In genomic region chr7:115229401-115230083, GRCh38 we compare ENCODE assay signal across 14 cellular contexts.
DNase-seq lines count a peak whose midpoint lies in the region; TF ChIP-seq lines count a peak whose summit lies in the region.
"Had no signal": no experiment of that assay in that cellular context is flagged by ENCODE, and none has a peak within 500 bp of the region (broad histone marks: within the 10 kb centered on the region; RNA-seq: fewer than 3 reads in every experiment).

No MANE protein-coding gene starts in this region.

- H3K79me2 ChIP-seq in smooth muscle cell (ENCODE audit: low read depth), result no peaks in the 10 kb centered on the region

- H3K27ac ChIP-seq in smooth muscle cell (ENCODE audit: low read depth), result peak overlapping the region; percentile 95

- peak overlapping the region; percentile 70 for H3K4me2 ChIP-seq in smooth muscle cell

- no peak overlapping the region for H3K9ac ChIP-seq in smooth muscle cell (ENCODE audit: low read depth)

- no peaks in the 10 kb centered on the region for H3K9me3 ChIP-seq in smooth muscle cell (replicated peaks; ENCODE audit: low read depth)

- H3K4me3 ChIP-seq in astrocyte of the spinal cord (ENCODE audit: low read depth, low read length), result no peak overlapping the region
- no peak overlapping the region for H3K4me3 ChIP-seq in smooth muscle cell

- no peaks in the 10 kb centered on the region for H3K27me3 ChIP-seq in smooth muscle cell (ENCODE audit: low read depth)

- H4K20me1 ChIP-seq in smooth muscle cell (ENCODE audit: low read depth), result no peaks in the 10 kb centered on the region

- in situ Hi-C loops in astrocyte of the spinal cord (cut with HindIII; ENCODE audit: low sequenced_read_pairs), result no loop called here

- H2AFZ ChIP-seq in smooth muscle cell (ENCODE audit: low read depth), result no peak overlapping the region

- no peak for TF ChIP-seq CTCF in astrocyte of the spinal cord (IDR thresholded peaks at IDR 0.05; ENCODE audit: low read depth, low read length)
- TF ChIP-seq CTCF in smooth muscle cell (IDR thresholded peaks at IDR 0.05; ENCODE audit: borderline replicate concordance, insufficient read depth, poor library complexity, severe bottlenecking), result no peak

- no peaks in the 10 kb centered on the region for H3F3A ChIP-seq in smooth muscle cell (ENCODE audit: low read depth)

- DNase-seq in DMS79 treated with DMSO at 0.1 percent for 48 hours (lab: John Stamatoyannopoulos, UW) (peak; percentile 32), DMS79 (lab: John Stamatoyannopoulos, UW) (no peak), NCI-H226 (peak; percentile 84), astrocyte of the spinal cord (ENCODE audit: low read depth, low spot score) (peak; percentile 35), smooth muscle cell (lab: John Stamatoyannopoulos, UW; ENCODE audit: unreplicated experiment) (no peak), NCI-H748 treated with DMSO at 0.1 percent for 48 hours (lab: John Stamatoyannopoulos, UW) (no peak), NCI-H2081 (lab: John Stamatoyannopoulos, UW) (no peak)
- no peak for DNase-seq in stimulated activated CD8-positive, alpha-beta memory T cell treated with anti-CD3 and anti-CD28 coated beads, Interleukin-4, amount 100 ng/mL, for 48 hours
- DNase-seq: 8988T; activated naive CD4-positive, alpha-beta T cell; KBM-7; NCI-H524 treated with DMSO at 0.1 percent for 48 hours; stimulated activated CD4-positive, alpha-beta T cell treated with anti-CD3 and anti-CD28 coated beads, Interleukin-15, amount 100 ng/mL, for 24 hours; SW 1271 had no signal

- no peaks in the 10 kb centered on the region for H3K36me3 ChIP-seq in smooth muscle cell (ENCODE audit: low read depth)

- WGBS in smooth muscle cell (ENCODE audit: low lambda C conversion rate), result 58% methylated on average over 8 of the region's 8 CpGs

- peaks cover 3% of the 10 kb centered on the region for H3K4me1 ChIP-seq in smooth muscle cell (ENCODE audit: low read depth)

Comparison
In these comparisons a context has a peak if more than half of its experiments do, and no peak if none do; other contexts are left out.
1. DNase-seq: peak in DMS79 treated with DMSO at 0.1 percent for 48 hours (single experiment), NCI-H226 (single experiment) and astrocyte of the spinal cord (single experiment); none in DMS79 (single experiment), smooth muscle cell (single experiment), NCI-H748 treated with DMSO at 0.1 percent for 48 hours (single experiment), NCI-H2081 (0 of 2) and stimulated activated CD8-positive, alpha-beta memory T cell treated with anti-CD3 and anti-CD28 coated beads, Interleukin-4, amount 100 ng/mL, for 48 hours (single experiment).